In genomic region chr1:109198745-109199144, GRCh38 we compare ENCODE assay signal across 18 cellular contexts. TPM values are rescaled to one million over a fixed set of nuclear protein-coding genes. Genes with fewer than 3 reads are reported as not detected.
DNase-seq lines count a peak whose midpoint lies in the region; FAIRE-seq and TF ChIP-seq lines count a peak whose summit lies in the region.
"Had no signal": no experiment of that assay in that cellular context is flagged by ENCODE, and none has a peak within 500 bp of the region (broad histone marks: within the 10 kb centered on the region; RNA-seq: fewer than 3 reads in every experiment).

No MANE protein-coding gene starts in this region.

- TF ChIP-seq POLR2A in GM12892 (IDR thresholded peaks at IDR 0.05; ENCODE audit: low read depth, low read length), result no peak

- H3K27me3 Mint-ChIP-seq in activated naive CD8-positive, alpha-beta T cell, result no peaks in the 10 kb centered on the region
- H3K27me3 Mint-ChIP-seq in activated naive CD8-positive, alpha-beta T cell treated with anti-CD3 and anti-CD28 coated beads for 36 hours, result no peaks in the 10 kb centered on the region

- H3K36me3 Mint-ChIP-seq in activated naive CD8-positive, alpha-beta T cell, result peaks cover 7% of the 10 kb centered on the region
- peaks cover 2% of the 10 kb centered on the region for H3K36me3 Mint-ChIP-seq in activated naive CD8-positive, alpha-beta T cell treated with anti-CD3 and anti-CD28 coated beads for 36 hours

- no peak overlapping the region for H3K4me3 Mint-ChIP-seq in activated naive CD8-positive, alpha-beta T cell
- H3K4me3 Mint-ChIP-seq in activated naive CD8-positive, alpha-beta T cell treated with anti-CD3 and anti-CD28 coated beads for 36 hours, result no peak overlapping the region

- H3K9me3 Mint-ChIP-seq in activated naive CD8-positive, alpha-beta T cell (ENCODE audit: low read depth), result no peaks in the 10 kb centered on the region
- H3K9me3 Mint-ChIP-seq in activated naive CD8-positive, alpha-beta T cell treated with anti-CD3 and anti-CD28 coated beads for 36 hours, result no peaks in the 10 kb centered on the region

- FAIRE-seq in GM12892 (lab: Jason Lieb, UNC), result no peak
- FAIRE-seq: small intestine had no signal

- DNase-seq in activated naive CD8-positive, alpha-beta T cell treated with anti-CD3 and anti-CD28 coated beads for 36 hours, result no peak
- DNase-seq in amniotic epithelial cell (ENCODE audit: low read depth), result peak; percentile 73
- DNase-seq in fibroblast of pulmonary artery (ENCODE audit: low read depth), result peak; percentile 33
- no peak for DNase-seq in NCI-H2227 (lab: John Stamatoyannopoulos, UW; ENCODE audit: unreplicated experiment)
- DNase-seq in DMS 273 treated with DMSO at 0.1 percent for 48 hours (lab: John Stamatoyannopoulos, UW), result no peak
- DNase-seq in GM12892 (ENCODE audit: insufficient read length), result no peak
- DNase-seq in dermis blood vessel endothelial cell, result no peak
- DNase-seq: 8988T; activated naive CD4-positive, alpha-beta T cell treated with Interleukin-2 at 50 U/mL for 16 hours; DMS79; effector CD8-positive, alpha-beta T cell; Karpas-422; NCI-H1694; SJCRH30; small intestine; T-helper 9 cell; thyroid gland had no signal

- H3K4me3 ChIP-seq in fibroblast of pulmonary artery (replicated peaks; ENCODE audit: low read depth, low read length), result no peak overlapping the region
- H3K4me3 ChIP-seq: SJCRH30, thyroid gland had no signal

- H3K4me1 Mint-ChIP-seq in activated naive CD8-positive, alpha-beta T cell (ENCODE audit: low read depth), result peaks cover 16% of the 10 kb centered on the region
- H3K4me1 Mint-ChIP-seq in activated naive CD8-positive, alpha-beta T cell treated with anti-CD3 and anti-CD28 coated beads for 36 hours, result peaks cover 14% of the 10 kb centered on the region

- peak overlapping the region; percentile 72 for H3K27ac Mint-ChIP-seq in activated naive CD8-positive, alpha-beta T cell
- no peak overlapping the region for H3K27ac Mint-ChIP-seq in activated naive CD8-positive, alpha-beta T cell treated with anti-CD3 and anti-CD28 coated beads for 36 hours

- no peak for TF ChIP-seq CTCF in fibroblast of pulmonary artery (IDR thresholded peaks at IDR 0.05; ENCODE audit: low read length, missing control alignments)

RNA-seq across cellular contexts. Expression of gene SARS1, which starts 15.0 kb away (rescaled TPM):
- 100 to 1,000 TPM; 217 to 226 TPM for total RNA-seq in activated naive CD8-positive, alpha-beta T cell treated with anti-CD3 and anti-CD28 coated beads for 36 hours
- 87.9 TPM for polyA plus RNA-seq in GM12892 (2012; ENCODE audit: missing spikeins)
- total RNA-seq in dermis blood vessel endothelial cell, result 178 and 206 TPM in 2 replicates

RNA-seq across cellular contexts. Expression of gene CELSR2, which starts 50.6 kb away (rescaled TPM):
- 1 to 10 TPM; 2.6 TPM for total RNA-seq in activated naive CD8-positive, alpha-beta T cell treated with anti-CD3 and anti-CD28 coated beads for 36 hours
- 0.25 TPM for polyA plus RNA-seq in GM12892 (2012; ENCODE audit: missing spikeins)
- total RNA-seq in dermis blood vessel endothelial cell, result 1.4 and 1.8 TPM in 2 replicates

Comparison
In these comparisons a context has a peak if more than half of its experiments do, and no peak if none do; other contexts are left out.
1. DNase-seq: peak in amniotic epithelial cell (single experiment) and fibroblast of pulmonary artery (single experiment); none in activated naive CD8-positive, alpha-beta T cell treated with anti-CD3 and anti-CD28 coated beads for 36 hours (single experiment), NCI-H2227 (single experiment), DMS 273 treated with DMSO at 0.1 percent for 48 hours (single experiment), GM12892 (single experiment) and dermis blood vessel endothelial cell (single experiment).